In genomic region chr6:151400473-151400872, GRCh38 we compare ENCODE assay signal across 12 cellular contexts. TPM values are rescaled to one million over a fixed set of nuclear protein-coding genes. Genes with fewer than 3 reads are reported as not detected.
A peak's percentile ranks its signal among the peaks of the same experiment; 100 is the strongest.
DNase-seq lines count a peak whose midpoint lies in the region; ATAC-seq and TF ChIP-seq lines count a peak whose summit lies in the region.
"Had no signal": no experiment of that assay in that cellular context is flagged by ENCODE, and none has a peak within 500 bp of the region (broad histone marks: within the 10 kb centered on the region; RNA-seq: fewer than 3 reads in every experiment).

No MANE protein-coding gene starts in this region.

- intact Hi-C loops in sciatic nerve (cut with DNase I): loop anchor here (1.0 kb wide), 1 partner anchor 57 kb away; no protein-coding TSS in a partner anchor

- no peak overlapping the region for H3K23ac ChIP-seq in mesendoderm (ENCODE audit: low read length)

- no peak overlapping the region for H4K8ac ChIP-seq in mesendoderm (ENCODE audit: low read depth, low read length)

- ATAC-seq in RWPE2 (ENCODE audit: low read depth): peak; percentile 50
- no peak for ATAC-seq in sciatic nerve
- no peak for ATAC-seq in HG03378 (IDR thresholded peaks at IDR 0.05; ENCODE audit: unreplicated experiment)
- ATAC-seq: stimulated activated naive B cell treated with anti-CD40 and anti-IgM and Interleukin-4, amounts not matched to agents 10 μg/mL and 1 μg/mL and 100 μg/mL, for 72 hours had no signal

- peaks cover 62% of the 10 kb centered on the region for H3K79me2 ChIP-seq in mesendoderm (ENCODE audit: control insufficient read depth, insufficient read depth, low read length)

- H2BK5ac ChIP-seq in mesendoderm (ENCODE audit: low read length): no peak overlapping the region

- no peak overlapping the region for H3K4ac ChIP-seq in mesendoderm (ENCODE audit: low read depth, low read length)

- H4K5ac ChIP-seq in mesendoderm (ENCODE audit: low read length): no peak overlapping the region

- H3K79me1 ChIP-seq in mesendoderm (ENCODE audit: low read length): peaks cover 3% of the 10 kb centered on the region

- no peak overlapping the region for H3K4me2 ChIP-seq in mesendoderm (ENCODE audit: low read length)

- no peak overlapping the region for H3K18ac ChIP-seq in mesendoderm (ENCODE audit: low read length)

- H3K9ac ChIP-seq in mesendoderm (ENCODE audit: low read length): no peak overlapping the region

- H3K27me3 ChIP-seq in RWPE2 (ENCODE audit: insufficient read depth, poor library complexity, severe bottlenecking): no peaks in the 10 kb centered on the region
- H3K27me3 ChIP-seq in mesendoderm (ENCODE audit: insufficient read depth, low read length, poor library complexity): no peaks in the 10 kb centered on the region

- no peak overlapping the region for H2BK15ac ChIP-seq in mesendoderm (replicated peaks; ENCODE audit: low read depth)

- no peak overlapping the region for H3K4me3 ChIP-seq in RWPE2 (ENCODE audit: severe bottlenecking)
- no peak overlapping the region for H3K4me3 ChIP-seq in mesendoderm (ENCODE audit: low read length)
- H3K4me3 ChIP-seq: HAP-1 had no signal

- H2AK5ac ChIP-seq in mesendoderm (ENCODE audit: low read length): no peak overlapping the region

- H3K9me3 ChIP-seq in RWPE2 (ENCODE audit: severe bottlenecking): no peaks in the 10 kb centered on the region
- H3K9me3 ChIP-seq: HAP-1 had no signal

- H3K27ac ChIP-seq in RWPE2 (ENCODE audit: poor library complexity, severe bottlenecking) (peak overlapping the region; percentile 35), mesendoderm (ENCODE audit: low read depth, low read length) (no peak overlapping the region)

- H3K36me3 ChIP-seq in RWPE2 (ENCODE audit: low read depth): peaks cover 67% of the 10 kb centered on the region
- H3K36me3 ChIP-seq in mesendoderm (ENCODE audit: control insufficient read depth, insufficient read depth, low read length): peaks cover 2% of the 10 kb centered on the region

- TF ChIP-seq CTCF in RWPE2 (IDR thresholded peaks at IDR 0.05; ENCODE audit: poor library complexity, severe bottlenecking): no peak

- peaks cover 11% of the 10 kb centered on the region for H3K4me1 ChIP-seq in RWPE2 (ENCODE audit: insufficient read depth, poor library complexity, severe bottlenecking)
- H3K4me1 ChIP-seq in mesendoderm (ENCODE audit: control insufficient read depth, low read depth, low read length): no peaks in the 10 kb centered on the region

- WGBS in mesendoderm (ENCODE audit: extremely low coverage, insufficient coverage, low lambda C conversion rate): 100% methylated on average over 2 of the region's 6 CpGs

- no peak overlapping the region for H2BK120ac ChIP-seq in mesendoderm (ENCODE audit: low read depth, low read length)

- no peak overlapping the region for H3K56ac ChIP-seq in mesendoderm (ENCODE audit: low read length)

- DNase-seq in AG20443 (ENCODE audit: low spot score) (peak; percentile 38), ELR (ENCODE audit: low read depth) (peak; percentile 89), RWPE2 (ENCODE audit: low spot score) (no peak), glomerular visceral epithelial cell (ENCODE audit: extremely low spot score) (peak; percentile 41), sciatic nerve (ENCODE audit: low spot score) (no peak), mesendoderm (no peak)
- no peak for DNase-seq in central memory CD4-positive, alpha-beta T cell
- DNase-seq: NCI-H187 treated with DMSO at 0.1 percent for 48 hours; posterior cingulate gyrus; stimulated activated naive B cell treated with anti-CD40 and anti-IgM and Interleukin-4, amounts not matched to agents 10 μg/mL and 1 μg/mL and 100 μg/mL, for 72 hours had no signal

RNA-seq across cellular contexts. Expression of gene ZBTB2, which starts 9.1 kb away (rescaled TPM):
- 13.2 TPM for total RNA-seq in sciatic nerve
- 31.9 TPM for polyA plus RNA-seq in mesendoderm (2013, experiment 1 of 2)
- polyA plus RNA-seq in mesendoderm (2013, experiment 2 of 2): 32.4 TPM

RNA-seq across cellular contexts. Expression of gene RMND1, which starts 51.5 kb away (rescaled TPM):
- 18.5 TPM for total RNA-seq in sciatic nerve
- polyA plus RNA-seq in mesendoderm (2013, experiment 1 of 2): 12.2 TPM
- polyA plus RNA-seq in mesendoderm (2013, experiment 2 of 2): 12.4 TPM

Comparison
In these comparisons a context has a peak if more than half of its experiments do, and no peak if none do; other contexts are left out.
1. DNase-seq: peak in AG20443 (single experiment), ELR (single experiment) and glomerular visceral epithelial cell (single experiment); none in RWPE2 (single experiment), sciatic nerve (single experiment), central memory CD4-positive, alpha-beta T cell (single experiment) and mesendoderm (single experiment).